12 cellular contexts compared by ENCODE assay signal in the genomic region with DNA sequence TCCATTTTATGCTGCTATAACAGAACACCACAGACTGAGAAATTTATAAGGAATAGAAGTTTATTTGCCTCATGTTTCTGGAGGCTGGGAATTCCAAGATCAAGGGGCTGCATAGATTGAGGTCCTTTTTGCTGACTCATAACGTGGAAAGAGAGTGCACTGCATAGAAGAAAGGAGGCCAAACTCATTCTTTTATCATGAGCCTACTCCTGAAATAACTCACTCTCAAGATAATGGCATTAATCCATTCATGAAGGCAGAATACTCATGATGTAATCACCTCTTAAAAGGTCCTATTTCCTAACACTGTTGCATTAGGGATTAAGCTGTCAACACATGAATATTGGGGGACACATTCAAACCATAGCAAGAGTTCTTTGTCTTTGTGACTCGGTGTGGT.
DNase-seq lines count a peak whose midpoint lies in the region; ATAC-seq and TF ChIP-seq lines count a peak whose summit lies in the region.
"Had no signal": no experiment of that assay in that cellular context is flagged by ENCODE, and none has a peak within 500 bp of the region (broad histone marks: within the 10 kb centered on the region; RNA-seq: fewer than 3 reads in every experiment).

No MANE protein-coding gene starts in this region.

- H3K9me3 ChIP-seq in sigmoid colon: peaks cover 0 to 3% (median 0%) of the 10 kb centered on the region in 4 donors

- no peak for TF ChIP-seq POLR2A in sigmoid colon (IDR thresholded peaks at IDR 0.05)

- no peak for TF ChIP-seq CTCF in sigmoid colon (IDR thresholded peaks at IDR 0.05)

- ATAC-seq in HG02852 (IDR thresholded peaks at IDR 0.05; ENCODE audit: unreplicated experiment) (peak; percentile 51), HG02678 (IDR thresholded peaks at IDR 0.05; ENCODE audit: unreplicated experiment) (no peak), HG03280 (IDR thresholded peaks at IDR 0.05; ENCODE audit: unreplicated experiment) (no peak)
- ATAC-seq: activated naive CD4-positive, alpha-beta T cell treated with anti-CD3 and anti-CD28 coated beads, Interleukin-2, amount 50 U/mL, for 72 hours had no signal

- intact Hi-C loops in sigmoid colon (cut with DNase I): no loop called here

- H3K4me1 ChIP-seq in ACC112 (ENCODE audit: control insufficient read depth, insufficient read depth, low read length, unreplicated experiment) (peaks cover 16% of the 10 kb centered on the region), sigmoid colon (peaks cover 0 to 11% (median 10%) of the 10 kb centered on the region in 4 donors)

- H3K27ac ChIP-seq in ACC112 (ENCODE audit: low read depth, low read length) (peak overlapping the region; percentile 62), sigmoid colon (no peak overlapping the region)
- H3K27ac ChIP-seq: stomach had no signal

- H3K4me3 ChIP-seq in ACC112 (ENCODE audit: low read depth, low read length) (peak overlapping the region; percentile 22), sigmoid colon (no peak overlapping the region)
- H3K4me3 ChIP-seq: stomach had no signal

- H2AFZ ChIP-seq in ACC112 (ENCODE audit: low read length, unreplicated experiment): peak overlapping the region; percentile 74

- no peaks in the 10 kb centered on the region for H3K79me2 ChIP-seq in ACC112 (ENCODE audit: control insufficient read depth, insufficient read depth, low read length, unreplicated experiment)

- no peak for TF ChIP-seq EP300 in sigmoid colon (IDR thresholded peaks at IDR 0.05)

- DNase-seq in astrocyte of the hippocampus (ENCODE audit: low read depth, low spot score) (peak; percentile 91), hepatic stellate cell (ENCODE audit: low spot score) (peak; percentile 6), sigmoid colon (no peak), anterior cingulate cortex (lab: John Stamatoyannopoulos, UW) (no peak)
- DNase-seq: midbrain, NCI-H1105 treated with DMSO at 0.1 percent for 48 hours, stomach had no signal

- H3K27me3 ChIP-seq in ACC112 (ENCODE audit: insufficient read depth, low read length): peaks cover 15% of the 10 kb centered on the region; the same call in 1 of the 2 replicates
- H3K27me3 ChIP-seq in sigmoid colon: no peaks in the 10 kb centered on the region
- H3K27me3 ChIP-seq: stomach had no signal

- no peaks in the 10 kb centered on the region for H3K36me3 ChIP-seq in ACC112 (ENCODE audit: insufficient read depth, low read length)
- H3K36me3 ChIP-seq in sigmoid colon: no peaks in the 10 kb centered on the region
- H3K36me3 ChIP-seq: stomach had no signal

- WGBS in sigmoid colon, 2 donors: 65 to 77% methylated on average over 2 of the region's 2 CpGs

Comparison
In these comparisons a context has a peak if more than half of its experiments do, and no peak if none do; other contexts are left out.
1. DNase-seq: peak in astrocyte of the hippocampus (single experiment) and hepatic stellate cell (single experiment); none in sigmoid colon (single experiment) and anterior cingulate cortex (0 of 58).